ENCODE assay signal across 8 cellular contexts in genomic region chr6:105835373-105835772, GRCh38.
A peak's percentile ranks its signal among the peaks of the same experiment; 100 is the strongest.
DNase-seq lines count a peak whose midpoint lies in the region; ATAC-seq, FAIRE-seq and TF ChIP-seq lines count a peak whose summit lies in the region.
"Had no signal": no experiment of that assay in that cellular context is flagged by ENCODE, and none has a peak within 500 bp of the region (broad histone marks: within the 10 kb centered on the region; RNA-seq: fewer than 3 reads in every experiment).

No MANE protein-coding gene starts in this region.

- TF ChIP-seq CTCF in GM10248 (IDR thresholded peaks at IDR 0.05; ENCODE audit: control extremely low read depth, extremely low read depth, low read depth, missing control alignments) (peak; percentile 17), bronchial epithelial cell (IDR thresholded peaks at IDR 0.05; ENCODE audit: insufficient read depth, low read length, severe bottlenecking) (peak; percentile 59)

- no peaks in the 10 kb centered on the region for H3K4me1 ChIP-seq in naive thymus-derived CD4-positive, alpha-beta T cell (ENCODE audit: control insufficient read depth in 2 of 2, insufficient read depth in 2 of 2, low read length in 2 of 2)

- CTCF ChIA-PET in GM10248 (lab: Yijun Ruan, JAX), result interaction anchor here (0.6 to 1.4 kb wide), 7 partner anchors 9 to 403 kb away, joined by 3 to 11 read pairs (median 3); no protein-coding TSS in a partner anchor
- CTCF ChIA-PET in naive thymus-derived CD4-positive, alpha-beta T cell (lab: Charles Lee), result no interaction called here

- H3K9me3 ChIP-seq in naive thymus-derived CD4-positive, alpha-beta T cell (ENCODE audit: control insufficient read depth in 2 of 3, low read length in 3 of 3), result no peaks in the 10 kb centered on the region

- intact Hi-C loops in naive thymus-derived CD4-positive, alpha-beta T cell (cut with micrococcal nuclease), result no loop called here

- peaks cover 0 to 13% (median 0%) of the 10 kb centered on the region in 5 donors for H3K36me3 Mint-ChIP-seq in naive thymus-derived CD4-positive, alpha-beta T cell

- no peak overlapping the region for H3K27ac ChIP-seq in naive thymus-derived CD4-positive, alpha-beta T cell (ENCODE audit: low read depth, low read length)

- H3K4me3 Mint-ChIP-seq in naive thymus-derived CD4-positive, alpha-beta T cell, result no peak overlapping the region

- H3K27me3 ChIP-seq in bronchial epithelial cell (ENCODE audit: control insufficient read depth, insufficient read depth, low read length), result no peaks in the 10 kb centered on the region
- H3K27me3 ChIP-seq in naive thymus-derived CD4-positive, alpha-beta T cell (ENCODE audit: control insufficient read depth in 2 of 2, insufficient read depth in 2 of 2, low read length in 2 of 2), result no peaks in the 10 kb centered on the region

- H3K36me3 ChIP-seq in bronchial epithelial cell (ENCODE audit: control insufficient read depth, insufficient read depth, low read length), result no peaks in the 10 kb centered on the region
- no peaks in the 10 kb centered on the region for H3K36me3 ChIP-seq in naive thymus-derived CD4-positive, alpha-beta T cell (ENCODE audit: control insufficient read depth in 2 of 3, insufficient read depth in 3 of 3, low read length in 3 of 3)

- peaks cover 0 to 9% (median 0%) of the 10 kb centered on the region in 11 donors for H3K9me3 Mint-ChIP-seq in naive thymus-derived CD4-positive, alpha-beta T cell

- H3K27me3 Mint-ChIP-seq in naive thymus-derived CD4-positive, alpha-beta T cell, result peaks cover 0 to 3% (median 0%) of the 10 kb centered on the region in 5 donors

- DNase-seq in GM10248 (ENCODE audit: extremely low spot score), result no peak
- peak; percentile 7 for DNase-seq in LoVo (ENCODE audit: low spot score)
- DNase-seq in bronchial epithelial cell (ENCODE audit: low read depth), result peak; percentile 78
- peak in 1 of 9 donors; percentile 5 for DNase-seq in naive thymus-derived CD4-positive, alpha-beta T cell
- DNase-seq in RPMI8226, result no peak
- DNase-seq in NCI-H187 treated with DMSO at 0.1 percent for 48 hours (lab: John Stamatoyannopoulos, UW), result no peak
- DNase-seq: activated CD4-positive, alpha-beta T cell treated with anti-CD3 and anti-CD28 coated beads for 4 hours had no signal

- H3K27ac Mint-ChIP-seq in naive thymus-derived CD4-positive, alpha-beta T cell, result no peak overlapping the region

- no peak for FAIRE-seq in bronchial epithelial cell (lab: Jason Lieb, UNC)

- ATAC-seq in naive thymus-derived CD4-positive, alpha-beta T cell, result peak; percentile 31
- ATAC-seq in HG02938 (IDR thresholded peaks at IDR 0.05; ENCODE audit: unreplicated experiment), result no peak

- H3K4me1 Mint-ChIP-seq in naive thymus-derived CD4-positive, alpha-beta T cell, result peaks cover 0 to 22% (median 4%) of the 10 kb centered on the region in 7 donors

- no peak overlapping the region for H3K4me3 ChIP-seq in bronchial epithelial cell (ENCODE audit: low read depth, low read length)
- no peak overlapping the region for H3K4me3 ChIP-seq in naive thymus-derived CD4-positive, alpha-beta T cell (ENCODE audit: low read length)

- POLR2A ChIA-PET in GM10248 (lab: Yijun Ruan, JAX), result no interaction called here
- POLR2A ChIA-PET in naive thymus-derived CD4-positive, alpha-beta T cell (lab: Charles Lee), result interaction anchor here (1.7 kb wide), 1 partner anchor 8 kb away, joined by 4 read pairs; no protein-coding TSS in a partner anchor

Comparison
In these comparisons a context has a peak if more than half of its experiments do, and no peak if none do; other contexts are left out.
1. DNase-seq: peak in LoVo (single experiment) and bronchial epithelial cell (single experiment); none in GM10248 (single experiment), RPMI8226 (single experiment) and NCI-H187 treated with DMSO at 0.1 percent for 48 hours (single experiment).